18 cellular contexts compared by ENCODE assay signal in the genomic region with DNA sequence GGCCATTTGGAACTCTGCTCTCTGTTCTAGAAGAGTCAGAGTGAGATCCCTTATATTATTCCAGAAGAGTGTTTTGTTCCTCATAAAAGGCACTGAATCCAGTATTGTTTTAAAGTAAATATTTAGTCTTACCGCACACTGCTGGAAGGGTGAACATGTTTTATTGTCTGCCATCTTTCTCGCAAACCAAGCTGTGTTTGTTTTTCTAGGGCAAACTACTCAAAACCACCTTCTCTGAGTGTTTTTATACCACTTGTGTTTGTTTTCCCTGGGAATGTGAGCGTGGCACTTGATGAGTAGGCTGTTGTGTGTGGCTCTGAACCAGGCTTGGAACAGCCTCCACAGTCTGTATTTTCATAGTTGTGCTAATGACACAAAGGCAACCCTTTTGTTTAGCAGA.
DNase-seq lines count a peak whose midpoint lies in the region; ATAC-seq and TF ChIP-seq lines count a peak whose summit lies in the region.
"Had no signal": no experiment of that assay in that cellular context is flagged by ENCODE, and none has a peak within 500 bp of the region (broad histone marks: within the 10 kb centered on the region; RNA-seq: fewer than 3 reads in every experiment).

No MANE protein-coding gene starts in this region.

- H3K27ac ChIP-seq in endodermal cell (ENCODE audit: low read depth, low read length): no peak overlapping the region
- H3K27ac ChIP-seq in thoracic aorta: peak overlapping the region; percentile 20 to 53
- H3K27ac ChIP-seq: 22Rv1, epithelial cell of prostate, neutrophil, transverse colon had no signal

- ATAC-seq in thoracic aorta (ENCODE audit: insufficient number of reproducible peaks, low FRiP score, low read depth): no peak
- no peak for ATAC-seq in omental fat pad (ENCODE audit: low FRiP score)
- ATAC-seq: activated T-helper 17 cell treated with anti-CD3 and anti-CD28 coated beads, Interleukin-2, amount 50 U/mL, for 72 hours; T-helper 17 cell had no signal

- H3K4me3 Mint-ChIP-seq in endodermal cell: no peak overlapping the region
- H3K4me3 Mint-ChIP-seq: activated T-helper 17 cell treated with anti-CD3 and anti-CD28 coated beads, Interleukin-2, amount 50 U/mL, for 72 hours; CD4-positive, alpha-beta T cell; memory B cell; T-helper 17 cell had no signal

- peaks cover 23% of the 10 kb centered on the region for H3K4me1 Mint-ChIP-seq in endodermal cell
- H3K4me1 Mint-ChIP-seq: activated T-helper 17 cell treated with anti-CD3 and anti-CD28 coated beads, Interleukin-2, amount 50 U/mL, for 72 hours; memory B cell had no signal

- H3K9me3 ChIP-seq in endodermal cell (ENCODE audit: control insufficient read depth, low read length): peaks cover 7% of the 10 kb centered on the region
- no peaks in the 10 kb centered on the region for H3K9me3 ChIP-seq in thoracic aorta
- H3K9me3 ChIP-seq: neutrophil, transverse colon had no signal

- no peaks in the 10 kb centered on the region for H3K27me3 Mint-ChIP-seq in endodermal cell (ENCODE audit: insufficient read depth)

- peak; percentile 82 for DNase-seq in NCI-H1105 treated with DMSO at 0.1 percent for 48 hours (lab: John Stamatoyannopoulos, UW)
- no peak for DNase-seq in NCI-H1105 (lab: John Stamatoyannopoulos, UW)
- DNase-seq in NCI-H345 (lab: John Stamatoyannopoulos, UW): peak; percentile 92
- peak; percentile 8 for DNase-seq in endodermal cell
- no peak for DNase-seq in thoracic aorta (ENCODE audit: low spot score)
- no peak for DNase-seq in activated CD4-positive, alpha-beta T cell treated with anti-CD3 and anti-CD28 coated beads, Interleukin-2, amount 50 U/mL, for 4 hours
- DNase-seq in omental fat pad (ENCODE audit: low spot score): no peak
- DNase-seq in activated CD4-positive, CD25-positive, alpha-beta regulatory T cell treated with anti-CD3 and anti-CD28 coated beads, Interleukin-2, amount 50 U/mL, for 72 hours: no peak
- DNase-seq: CD4-positive, alpha-beta T cell; NCI-H1436; stimulated activated CD4-positive, alpha-beta T cell treated with anti-CD3 and anti-CD28 coated beads, Interleukin-12 subunit alpha, Interleukin-12 subunit beta, amount 100 ng/mL, for 4 hours; T-helper 17 cell; transverse colon had no signal

- H3K36me3 Mint-ChIP-seq in endodermal cell (ENCODE audit: low read depth): peaks cover 72% of the 10 kb centered on the region

- WGBS in endodermal cell (ENCODE audit: insufficient coverage in 1 of 2, insufficient read length in 1 of 2), 2 experiments: 98% methylated on average over 3 of the region's 3 CpGs; no CpG with 5 or more reads in 1 of the 2 experiments

- H3K27me3 ChIP-seq in endodermal cell (ENCODE audit: control insufficient read depth, insufficient read depth, low read length, poor library complexity, severe bottlenecking) (no peaks in the 10 kb centered on the region), thoracic aorta (replicated peaks; ENCODE audit: insufficient read depth) (no peaks in the 10 kb centered on the region)
- H3K27me3 ChIP-seq: neutrophil, transverse colon had no signal

- H3K9ac ChIP-seq in endodermal cell (ENCODE audit: extremely low read depth, low read length, poor library complexity, severe bottlenecking): no peak overlapping the region

- peaks cover 7% of the 10 kb centered on the region for H3K9me3 Mint-ChIP-seq in endodermal cell

- TF ChIP-seq CTCF in endodermal cell (conservative IDR thresholded peaks at IDR 0.05): no peak
- TF ChIP-seq CTCF in thoracic aorta (IDR thresholded peaks at IDR 0.05): no peak
- no peak for TF ChIP-seq CTCF in omental fat pad (IDR thresholded peaks at IDR 0.05)

- peak overlapping the region; percentile 32 for H3K27ac Mint-ChIP-seq in endodermal cell
- H3K27ac Mint-ChIP-seq: activated T-helper 17 cell treated with anti-CD3 and anti-CD28 coated beads, Interleukin-2, amount 50 U/mL, for 72 hours; CD4-positive, alpha-beta T cell; memory B cell; T-helper 17 cell had no signal

- no peaks in the 10 kb centered on the region for H3K4me1 ChIP-seq in endodermal cell (ENCODE audit: control insufficient read depth, insufficient read depth, low read length)
- peaks cover 0 to 33% of the 10 kb centered on the region in 2 donors for H3K4me1 ChIP-seq in thoracic aorta (ENCODE audit: control insufficient read depth in 1 of 2, low read depth in 2 of 2)
- H3K4me1 ChIP-seq: transverse colon had no signal

- H3K4me3 ChIP-seq in endodermal cell (ENCODE audit: low read length): no peak overlapping the region
- H3K4me3 ChIP-seq in thoracic aorta: no peak overlapping the region
- H3K4me3 ChIP-seq: transverse colon had no signal

- no peaks in the 10 kb centered on the region for H3K36me3 ChIP-seq in endodermal cell (ENCODE audit: control insufficient read depth, insufficient read depth, low read length)
- H3K36me3 ChIP-seq in thoracic aorta: peaks cover 35% of the 10 kb centered on the region
- H3K36me3 ChIP-seq: transverse colon had no signal

Comparison
In these comparisons a context has a peak if more than half of its experiments do, and no peak if none do; other contexts are left out.
1. DNase-seq: peak in NCI-H1105 treated with DMSO at 0.1 percent for 48 hours (single experiment), NCI-H345 (single experiment) and endodermal cell (single experiment); none in NCI-H1105 (single experiment), thoracic aorta (single experiment), activated CD4-positive, alpha-beta T cell treated with anti-CD3 and anti-CD28 coated beads, Interleukin-2, amount 50 U/mL, for 4 hours (0 of 2), omental fat pad (single experiment) and activated CD4-positive, CD25-positive, alpha-beta regulatory T cell treated with anti-CD3 and anti-CD28 coated beads, Interleukin-2, amount 50 U/mL, for 72 hours (single experiment).